In the genomic region with DNA sequence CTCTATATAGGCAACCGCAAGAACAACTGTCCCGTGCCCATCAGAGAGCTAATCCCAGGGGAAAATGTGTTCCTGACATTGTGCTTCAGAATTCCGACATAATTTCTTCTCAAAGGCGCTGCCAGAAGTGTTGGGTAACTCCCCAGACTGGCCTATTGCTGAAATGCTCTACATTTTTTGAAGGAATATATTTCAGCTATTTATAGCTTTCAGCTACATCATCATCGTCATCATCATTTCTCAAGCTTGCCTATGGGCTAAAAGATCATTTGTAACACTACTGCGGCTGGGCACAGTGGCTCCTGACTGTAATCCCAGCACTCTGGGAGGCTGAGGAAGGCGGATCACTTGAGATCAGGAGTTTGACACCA, we compare ENCODE assay signal across 15 cellular contexts. TPM values are rescaled to one million over a fixed set of nuclear protein-coding genes. Genes with fewer than 3 reads are reported as not detected.
DNase-seq lines count a peak whose midpoint lies in the region; ATAC-seq and TF ChIP-seq lines count a peak whose summit lies in the region.
"Had no signal": no experiment of that assay in that cellular context is flagged by ENCODE, and none has a peak within 500 bp of the region (broad histone marks: within the 10 kb centered on the region; RNA-seq: fewer than 3 reads in every experiment).

No MANE protein-coding gene starts in this region.

- no peak for TF ChIP-seq POLR2A in IMR-90 (IDR thresholded peaks at IDR 0.05; ENCODE audit: low read depth, low read length)

- no peak overlapping the region for H2BK120ac ChIP-seq in IMR-90 (ENCODE audit: low read depth, low read length)

- peaks cover 33% of the 10 kb centered on the region for H3K9me1 ChIP-seq in IMR-90 (ENCODE audit: insufficient read depth, low read length)

- H3K9me3 Mint-ChIP-seq in nephron progenitor cell, result peaks cover 6% of the 10 kb centered on the region
- peaks cover 0 to 2% (median 0%) of the 10 kb centered on the region in 8 donors for H3K9me3 Mint-ChIP-seq in CD4-positive, alpha-beta memory T cell

- TF ChIP-seq RAD21 in IMR-90 (IDR thresholded peaks at IDR 0.05; ENCODE audit: low read length), result peak; percentile 13; the same call in 1 of the 2 replicates

- BruUV-seq in A673 (replicated peaks; lab: Mats Ljungman, UMichigan), result no TSS peak
- BruUV-seq in IMR-90 (replicated peaks; lab: Mats Ljungman, UMichigan), result no TSS peak

- H3K27ac ChIP-seq in A673 (ENCODE audit: low read depth, low read length, poor library complexity, severe bottlenecking) (peak overlapping the region; percentile 39), IMR-90 (ENCODE audit: insufficient read depth, low read length) (peak overlapping the region; percentile 2; the same call in 1 of the 2 replicates), coronary artery (peak overlapping the region; percentile 83 to 94)
- no peak overlapping the region for H3K27ac ChIP-seq in CD4-positive, alpha-beta memory T cell (ENCODE audit: low read depth, low read length)
- H3K27ac ChIP-seq: HL-60 had no signal

- H3K4me1 Mint-ChIP-seq in nephron progenitor cell, result peaks cover 93% of the 10 kb centered on the region
- H3K4me1 Mint-ChIP-seq in CD4-positive, alpha-beta memory T cell, result no peaks in the 10 kb centered on the region
- H3K4me1 Mint-ChIP-seq: central memory CD8-positive, alpha-beta T cell had no signal

- no peaks in the 10 kb centered on the region for H3K36me3 ChIP-seq in A673 (ENCODE audit: insufficient read depth, low read length, poor library complexity, severe bottlenecking)
- no peaks in the 10 kb centered on the region for H3K36me3 ChIP-seq in IMR-90 (ENCODE audit: control insufficient read depth, insufficient read depth, low read length)
- H3K36me3 ChIP-seq in CD4-positive, alpha-beta memory T cell (ENCODE audit: insufficient read depth, low read length), result no peaks in the 10 kb centered on the region

- no peak overlapping the region for H3K23ac ChIP-seq in IMR-90 (ENCODE audit: low read depth, low read length)

- 0 out of 2 replicates have a peak overlapping the region, but pooled peaks have one; percentile 60 for H3K14ac ChIP-seq in IMR-90 (replicated peaks; ENCODE audit: low read depth, low read length)

- H3K27me3 ChIP-seq in A673 (replicated peaks; ENCODE audit: insufficient read depth, low read depth, low read length, poor library complexity) (no peaks in the 10 kb centered on the region), IMR-90 (ENCODE audit: control insufficient read depth, insufficient read depth, low read length) (no peaks in the 10 kb centered on the region)
- H3K27me3 ChIP-seq in CD4-positive, alpha-beta memory T cell (ENCODE audit: insufficient read depth, low read length), result no peaks in the 10 kb centered on the region

- H4K5ac ChIP-seq in IMR-90 (ENCODE audit: low read depth, low read length), result no peak overlapping the region

- H2BK20ac ChIP-seq in IMR-90 (ENCODE audit: low read depth, low read length), result no peak overlapping the region

- peak; percentile 49 for ATAC-seq in IMR-90 (ENCODE audit: low read depth)
- ATAC-seq in HG03457 (IDR thresholded peaks at IDR 0.05; ENCODE audit: unreplicated experiment), result no peak
- ATAC-seq: SK-N-SH treated with all-trans-retinoic acid at 6 μM for 48 hours had no signal

- H2AK5ac ChIP-seq in IMR-90 (ENCODE audit: low read depth, low read length), result peak overlapping the region; percentile 21; the same call in 1 of the 2 replicates

- peaks cover 89% of the 10 kb centered on the region for H3K4me1 ChIP-seq in A673 (ENCODE audit: insufficient read depth, low read length, poor library complexity, severe bottlenecking)
- H3K4me1 ChIP-seq in IMR-90 (ENCODE audit: control insufficient read depth, insufficient read depth, low read length), result peaks cover 35% of the 10 kb centered on the region
- H3K4me1 ChIP-seq in CD4-positive, alpha-beta memory T cell (ENCODE audit: insufficient read depth, low read length), result no peaks in the 10 kb centered on the region

- in situ Hi-C loops in IMR-90 (cut with MboI; ENCODE audit: low sequenced_read_pairs), result no loop called here

- H3K18ac ChIP-seq in IMR-90 (ENCODE audit: low read depth, low read length), result no peak overlapping the region

- POLR2A ChIA-PET in A673 (lab: Charles Lee; ENCODE audit: low non-redundant PET) (interaction anchor here (0.7 kb wide), 1 partner anchor 137 kb away, joined by 14 read pairs; no protein-coding TSS in a partner anchor), IMR-90 (lab: Charles Lee; ENCODE audit: unreplicated experiment) (interaction anchor here (0.5 to 0.6 kb wide), 2 partner anchors 73 to 219 kb away, joined by 3 to 11 read pairs; no protein-coding TSS in a partner anchor)
- POLR2A ChIA-PET in CD4-positive, alpha-beta memory T cell (lab: Charles Lee; ENCODE audit: partially characterized antibody), result no interaction called here

- H3K27me3 Mint-ChIP-seq in nephron progenitor cell (ENCODE audit: low read depth, poor library complexity), result no peaks in the 10 kb centered on the region
- peaks cover 1 to 3% of the 10 kb centered on the region in 2 donors for H3K27me3 Mint-ChIP-seq in CD4-positive, alpha-beta memory T cell
- H3K27me3 Mint-ChIP-seq: central memory CD8-positive, alpha-beta T cell had no signal

- H4K20me1 ChIP-seq in IMR-90 (ENCODE audit: insufficient read depth, low read length), result peaks cover 97% of the 10 kb centered on the region

- H4K8ac ChIP-seq in IMR-90 (ENCODE audit: low read depth in 2 of 2, low read length in 2 of 2), result no peak overlapping the region

- H2BK15ac ChIP-seq in IMR-90 (ENCODE audit: low read depth, low read length), result no peak overlapping the region

- H4K91ac ChIP-seq in IMR-90 (ENCODE audit: insufficient read depth, low read depth, low read length), result no peak overlapping the region

- TF ChIP-seq CTCF in A673 (conservative IDR thresholded peaks at IDR 0.05; ENCODE audit: low read depth, low read length), result no peak
- TF ChIP-seq CTCF in IMR-90 (conservative IDR thresholded peaks at IDR 0.05; ENCODE audit: low read depth, low read length), result no peak
- no peak for TF ChIP-seq CTCF in coronary artery (IDR thresholded peaks at IDR 0.05)
- TF ChIP-seq CTCF in nephron progenitor cell (IDR thresholded peaks at IDR 0.05), result no peak

- no peak overlapping the region for H2AFZ ChIP-seq in IMR-90 (replicated peaks; ENCODE audit: low read length, poor library complexity)

- H3K4ac ChIP-seq in IMR-90 (ENCODE audit: low read depth, low read length), result no peak overlapping the region

- H3K4me3 Mint-ChIP-seq in nephron progenitor cell, result no peak overlapping the region
- H3K4me3 Mint-ChIP-seq in CD4-positive, alpha-beta memory T cell, result no peak overlapping the region
- H3K4me3 Mint-ChIP-seq: central memory CD8-positive, alpha-beta T cell had no signal

- H2BK5ac ChIP-seq in IMR-90 (ENCODE audit: low read depth, low read length, poor library complexity, severe bottlenecking), result no peak overlapping the region

- H3K36me3 Mint-ChIP-seq in nephron progenitor cell (ENCODE audit: low read depth), result peaks cover 8% of the 10 kb centered on the region
- no peaks in the 10 kb centered on the region for H3K36me3 Mint-ChIP-seq in CD4-positive, alpha-beta memory T cell

- H3K9me3 ChIP-seq in A673 (ENCODE audit: low read depth, low read length, poor library complexity, severe bottlenecking) (no peaks in the 10 kb centered on the region), IMR-90 (ENCODE audit: control insufficient read depth, insufficient read depth, low read length) (no peaks in the 10 kb centered on the region)
- H3K9me3 ChIP-seq in CD4-positive, alpha-beta memory T cell (ENCODE audit: control insufficient read depth in 1 of 2, low read length in 2 of 2), result no peaks in the 10 kb centered on the region

- dilution Hi-C loops in IMR-90 (cut with HindIII; ENCODE audit: low sequenced_read_pairs, unreplicated experiment), result no loop called here

- DNase-seq in A673 (ENCODE audit: low spot score) (no peak), IMR-90 (peak; percentile 90), coronary artery (ENCODE audit: low spot score) (peak; percentile 87), nephron progenitor cell (no peak), NCI-H1436 (lab: John Stamatoyannopoulos, UW) (no peak), NCI-H69 (lab: John Stamatoyannopoulos, UW) (no peak)
- DNase-seq in CD4-positive, alpha-beta memory T cell, result no peak
- DNase-seq: activated CD4-positive, alpha-beta T cell treated with anti-CD3 and anti-CD28 coated beads for 48 hours; glutamatergic neuron; MM.1S; NCI-H526 treated with DMSO at 0.1 percent for 48 hours had no signal

- H3K4me3 ChIP-seq in A673 (ENCODE audit: low read depth, low read length, poor library complexity, severe bottlenecking), result no peak overlapping the region
- no peak overlapping the region for H3K4me3 ChIP-seq in IMR-90 (ENCODE audit: insufficient read depth, low read depth, low read length)
- H3K4me3 ChIP-seq in coronary artery, result peak overlapping the region; percentile 28
- H3K4me3 ChIP-seq in CD4-positive, alpha-beta memory T cell (ENCODE audit: low read length in 2 of 2), result no peak overlapping the region

- peak overlapping the region; percentile 99 for H3K27ac Mint-ChIP-seq in nephron progenitor cell
- H3K27ac Mint-ChIP-seq in CD4-positive, alpha-beta memory T cell, result no peak overlapping the region

- 47% methylated on average over 3 of the region's 7 CpGs; no CpG with 5 or more reads in 1 of the 2 experiments for WGBS in IMR-90 (ENCODE audit: extremely low coverage in 2 of 2, insufficient read length in 1 of 2), 2 experiments

- no peak overlapping the region for H3K56ac ChIP-seq in IMR-90 (ENCODE audit: extremely low read depth, insufficient read depth, low read length)

- H3K79me1 ChIP-seq in IMR-90 (ENCODE audit: low read depth in 1 of 2, low read length in 2 of 2), result peaks cover 0 to 80% of the 10 kb centered on the region in 2 experiments; a peak in 2 of 4 replicates

- intact Hi-C loops in A673 (cut with micrococcal nuclease; ENCODE audit: unreplicated experiment) (no loop called here), IMR-90 (cut with micrococcal nuclease) (no loop called here)
- intact Hi-C loops in CD4-positive, alpha-beta memory T cell (cut with micrococcal nuclease), result no loop called here

- no peak overlapping the region for H2AK9ac ChIP-seq in IMR-90 (replicated peaks; ENCODE audit: low read depth, low read length, poor library complexity)

- H3K9ac ChIP-seq in IMR-90 (ENCODE audit: low read depth, low read length), result no peak overlapping the region

- CTCF ChIA-PET in A673 (lab: Charles Lee) (interaction anchor here (0.7 kb wide), 1 partner anchor 95 kb away, joined by 4 read pairs; no protein-coding TSS in a partner anchor), IMR-90 (lab: Yijun Ruan, JAX) (interaction anchor here (0.7 to 1.4 kb wide), 2 partner anchors 9 to 34 kb away, joined by 3 to 4 read pairs; no protein-coding TSS in a partner anchor)
- CTCF ChIA-PET in CD4-positive, alpha-beta memory T cell (lab: Charles Lee; ENCODE audit: partially characterized antibody), result no interaction called here

- H3K4me2 ChIP-seq in IMR-90 (ENCODE audit: low read depth, low read length), result 0 out of 2 replicates have a peak overlapping the region, but pooled peaks have one; percentile 5

RNA-seq across cellular contexts. Expression of a gene that starts 49.7 kb away (rescaled TPM):
- total RNA-seq in A673 (2021) (194 and 202 TPM in 2 replicates), IMR-90 (2012; rRNA removed) (93.0 and 115 TPM in 2 replicates)
- 39.9 and 41.9 TPM in 2 replicates for polyA plus RNA-seq in IMR-90 (2012; rRNA removed)
- polyA plus RNA-seq in IMR-90 (2012; cell fraction: cytosol; rRNA removed), result 30.6 and 53.6 TPM in 2 replicates
- polyA plus RNA-seq in IMR-90 (2012; cell fraction: nucleus; rRNA removed; ENCODE audit: low replicate concordance), result 35.4 and 54.4 TPM in 2 replicates
- under 1 TPM in 1 of 2 experiments, not detected in 1; 0.17 TPM for total RNA-seq in CD4-positive, alpha-beta memory T cell
- polyA plus RNA-seq in CD4-positive, alpha-beta memory T cell, result under 1 TPM in 1 of 2 donors, not detected in 1; 0.05 TPM

Comparison
In these comparisons a context has a peak if more than half of its experiments do, and no peak if none do; other contexts are left out.
1. DNase-seq: peak in IMR-90 (single experiment) and coronary artery (single experiment); none in A673 (single experiment), nephron progenitor cell (single experiment), NCI-H1436 (single experiment), CD4-positive, alpha-beta memory T cell (0 of 5) and NCI-H69 (single experiment).
2. RNA of a gene that starts 49.7 kb away (total RNA-seq): 194 to 202 TPM in A673 and 93.0 to 115 TPM in IMR-90; 0.17 TPM in CD4-positive, alpha-beta memory T cell; every median in the first group is over 10 times any median in the second.